In the genomic region with DNA sequence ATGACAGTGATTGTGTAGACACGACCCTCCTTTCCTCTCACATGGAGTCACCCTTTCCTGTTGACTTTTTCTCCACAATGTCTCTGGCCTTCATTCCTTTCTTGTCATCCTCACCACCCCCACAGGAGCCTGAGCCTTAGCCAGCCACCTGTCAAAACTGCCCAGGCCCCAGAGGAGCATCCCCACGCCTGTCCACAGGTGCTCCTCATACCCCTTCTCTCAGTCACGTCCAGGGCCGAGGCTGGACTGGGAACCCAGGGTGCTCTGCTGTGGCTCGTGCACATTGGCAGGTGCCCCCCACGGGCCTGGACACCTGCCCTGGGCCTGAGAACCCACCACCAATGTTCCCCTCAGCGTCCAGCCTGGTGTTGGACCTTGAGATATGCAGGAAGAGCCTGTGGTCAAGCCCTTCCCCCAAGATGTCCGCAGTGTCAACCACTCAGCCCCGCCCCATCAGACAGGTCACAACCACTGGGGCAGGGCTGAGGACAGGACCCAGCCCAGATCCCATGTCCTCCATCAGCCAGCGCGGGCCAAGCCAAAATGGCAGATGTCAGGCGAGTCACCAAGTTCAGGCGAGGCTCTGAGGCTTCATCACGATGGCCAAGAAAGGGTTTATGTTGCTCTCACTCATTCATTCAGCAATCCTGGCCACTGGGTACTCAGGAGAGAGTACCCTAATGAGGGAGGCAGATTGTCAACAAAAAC, we compare ENCODE assay signal across 10 cellular contexts.
DNase-seq lines count a peak whose midpoint lies in the region; FAIRE-seq and TF ChIP-seq lines count a peak whose summit lies in the region.
"Had no signal": no experiment of that assay in that cellular context is flagged by ENCODE, and none has a peak within 500 bp of the region (broad histone marks: within the 10 kb centered on the region; RNA-seq: fewer than 3 reads in every experiment).

No MANE protein-coding gene starts in this region.

- peaks cover 89% of the 10 kb centered on the region for H3K4me1 Mint-ChIP-seq in osteocyte (ENCODE audit: unreplicated experiment)
- H3K4me1 Mint-ChIP-seq in CD4-positive, alpha-beta memory T cell = peaks cover 8 to 29% (median 15%) of the 10 kb centered on the region in 4 donors

- no peaks in the 10 kb centered on the region for H3K27me3 Mint-ChIP-seq in osteocyte (ENCODE audit: unreplicated experiment)
- no peaks in the 10 kb centered on the region for H3K27me3 Mint-ChIP-seq in CD4-positive, alpha-beta memory T cell

- H4K20me1 ChIP-seq in BLaER1 treated with 17β-estradiol and CSF1 and Interleukin-3, amounts not matched to agents 10 nM and 100 nM = peaks cover 0 to 100% (median 97%) of the 10 kb centered on the region in 11 experiments; a peak in 20 of 22 replicates

- DNase-seq in Peyer's patch (no peak), epithelial cell of prostate (ENCODE audit: low read depth, low spot score) (no peak), osteocyte (ENCODE audit: extremely low spot score, unreplicated experiment) (no peak), Kasumi-1 (lab: John Stamatoyannopoulos, UW) (no peak), DMS114 treated with DMSO at 0.1 percent for 48 hours (lab: John Stamatoyannopoulos, UW; ENCODE audit: unreplicated experiment) (no peak), GM19239 (ENCODE audit: insufficient read length, low spot score) (no peak)
- no peak for DNase-seq in CD4-positive, alpha-beta memory T cell
- DNase-seq: RPMI8226 had no signal

- H3K4me3 Mint-ChIP-seq in osteocyte (ENCODE audit: unreplicated experiment) = peak overlapping the region; percentile 23
- H3K4me3 Mint-ChIP-seq in CD4-positive, alpha-beta memory T cell = peak overlapping the region in 1 of 8 donors; percentile 33
- H3K4me3 Mint-ChIP-seq: memory B cell had no signal

- peak overlapping the region in 9 of 11 experiments; percentile 23 to 69 (median 44); a peak in 11 of 22 replicates for H3K9ac ChIP-seq in BLaER1 treated with 17β-estradiol and CSF1 and Interleukin-3, amounts not matched to agents 10 nM and 100 nM

- H3K4me3 ChIP-seq in BLaER1 treated with 17β-estradiol and CSF1 and Interleukin-3, amounts not matched to agents 10 nM and 100 nM = no peak overlapping the region
- no peak overlapping the region for H3K4me3 ChIP-seq in Peyer's patch
- H3K4me3 ChIP-seq in CD4-positive, alpha-beta memory T cell (ENCODE audit: low read length in 2 of 2) = no peak overlapping the region

- CTCF ChIA-PET in CD4-positive, alpha-beta memory T cell (lab: Charles Lee; ENCODE audit: partially characterized antibody) = no interaction called here

- H3K9me3 ChIP-seq in BLaER1 treated with 17β-estradiol and CSF1 and Interleukin-3, amounts not matched to agents 10 nM and 100 nM (replicated peaks in 1 of 11) = no peaks in the 10 kb centered on the region
- no peaks in the 10 kb centered on the region for H3K9me3 ChIP-seq in Peyer's patch
- no peaks in the 10 kb centered on the region for H3K9me3 ChIP-seq in CD4-positive, alpha-beta memory T cell (ENCODE audit: control insufficient read depth in 1 of 2, low read length in 2 of 2)

- TF ChIP-seq CTCF in Peyer's patch (IDR thresholded peaks at IDR 0.05) = no peak
- TF ChIP-seq CTCF in osteocyte (IDR thresholded peaks at IDR 0.05) = no peak

- POLR2A ChIA-PET in CD4-positive, alpha-beta memory T cell (lab: Charles Lee; ENCODE audit: partially characterized antibody) = no interaction called here

- H3K36me3 Mint-ChIP-seq in osteocyte (ENCODE audit: unreplicated experiment) = peaks cover 12% of the 10 kb centered on the region
- H3K36me3 Mint-ChIP-seq in CD4-positive, alpha-beta memory T cell = no peaks in the 10 kb centered on the region
- H3K36me3 Mint-ChIP-seq: memory B cell had no signal

- H3K36me3 ChIP-seq in BLaER1 treated with 17β-estradiol and CSF1 and Interleukin-3, amounts not matched to agents 10 nM and 100 nM = peaks cover 0 to 89% (median 15%) of the 10 kb centered on the region in 11 experiments; a peak in 13 of 22 replicates
- H3K36me3 ChIP-seq in Peyer's patch = no peaks in the 10 kb centered on the region
- H3K36me3 ChIP-seq in CD4-positive, alpha-beta memory T cell (ENCODE audit: insufficient read depth, low read length) = no peaks in the 10 kb centered on the region

- H3K27ac Mint-ChIP-seq in osteocyte (ENCODE audit: unreplicated experiment) = peak overlapping the region; percentile 93
- H3K27ac Mint-ChIP-seq in CD4-positive, alpha-beta memory T cell = peak overlapping the region in 1 of 7 donors; percentile 60
- H3K27ac Mint-ChIP-seq: memory B cell had no signal

- intact Hi-C loops in CD4-positive, alpha-beta memory T cell (cut with micrococcal nuclease) = no loop called here

- FAIRE-seq in GM19239 (lab: Jason Lieb, UNC) = no peak

- H3K9me3 Mint-ChIP-seq in osteocyte (ENCODE audit: unreplicated experiment) = no peaks in the 10 kb centered on the region
- no peaks in the 10 kb centered on the region for H3K9me3 Mint-ChIP-seq in CD4-positive, alpha-beta memory T cell
- H3K9me3 Mint-ChIP-seq: memory B cell had no signal

- H3K4me1 ChIP-seq in BLaER1 treated with 17β-estradiol and CSF1 and Interleukin-3, amounts not matched to agents 10 nM and 100 nM = peaks cover 61 to 100% (median 88%) of the 10 kb centered on the region in 10 experiments
- H3K4me1 ChIP-seq in Peyer's patch = peaks cover 0 to 77% (median 5%) of the 10 kb centered on the region in 4 donors
- no peaks in the 10 kb centered on the region for H3K4me1 ChIP-seq in CD4-positive, alpha-beta memory T cell (ENCODE audit: insufficient read depth, low read length)

- peak overlapping the region; percentile 43 to 99 (median 69); a peak in 21 of 22 replicates for H3K4me2 ChIP-seq in BLaER1 treated with 17β-estradiol and CSF1 and Interleukin-3, amounts not matched to agents 10 nM and 100 nM

- H3K27me3 ChIP-seq in BLaER1 treated with 17β-estradiol and CSF1 and Interleukin-3, amounts not matched to agents 10 nM and 100 nM = no peaks in the 10 kb centered on the region
- no peaks in the 10 kb centered on the region for H3K27me3 ChIP-seq in Peyer's patch
- no peaks in the 10 kb centered on the region for H3K27me3 ChIP-seq in CD4-positive, alpha-beta memory T cell (ENCODE audit: insufficient read depth, low read length)

- peak overlapping the region in 9 of 11 experiments; percentile 9 to 57 (median 51); a peak in 12 of 22 replicates for H3K27ac ChIP-seq in BLaER1 treated with 17β-estradiol and CSF1 and Interleukin-3, amounts not matched to agents 10 nM and 100 nM
- H3K27ac ChIP-seq in Peyer's patch (peak overlapping the region; percentile 25 to 72 (median 60)), epithelial cell of prostate (peak overlapping the region; percentile 82)
- H3K27ac ChIP-seq in CD4-positive, alpha-beta memory T cell (ENCODE audit: low read depth, low read length) = no peak overlapping the region

- TF ChIP-seq POLR2A in Peyer's patch (IDR thresholded peaks at IDR 0.05) = no peak
